15 cellular contexts compared by ENCODE assay signal in the genomic region with DNA sequence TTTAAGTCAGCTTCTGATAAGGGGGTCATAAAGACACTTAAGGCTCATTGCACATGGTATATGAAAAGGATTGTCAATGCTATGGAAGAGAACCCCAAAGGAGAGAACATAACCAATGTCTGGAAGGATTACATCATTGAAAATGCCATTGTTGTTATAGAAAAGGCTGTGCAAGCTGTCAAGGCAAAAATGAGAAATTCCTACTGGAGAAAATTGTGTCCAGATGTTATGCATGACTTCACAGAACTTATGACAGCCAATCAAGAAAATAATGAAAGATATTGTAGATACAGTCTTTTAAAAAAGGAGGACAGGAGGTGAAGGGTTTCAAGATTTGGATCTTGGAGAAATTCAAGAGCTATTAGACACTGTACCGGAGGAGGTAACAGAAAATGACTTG.
A peak's percentile ranks its signal among the peaks of the same experiment; 100 is the strongest.
DNase-seq lines count a peak whose midpoint lies in the region; ATAC-seq and TF ChIP-seq lines count a peak whose summit lies in the region.
"Had no signal": no experiment of that assay in that cellular context is flagged by ENCODE, and none has a peak within 500 bp of the region (broad histone marks: within the 10 kb centered on the region; RNA-seq: fewer than 3 reads in every experiment).

No MANE protein-coding gene starts in this region.

- POLR2A ChIA-PET in naive thymus-derived CD8-positive, alpha-beta T cell (lab: Charles Lee) = no interaction called here

- peaks cover 0 to 11% (median 9%) of the 10 kb centered on the region in 3 donors for H3K36me3 Mint-ChIP-seq in naive thymus-derived CD8-positive, alpha-beta T cell
- H3K36me3 Mint-ChIP-seq: CD8-positive, alpha-beta T cell had no signal

- H3K27me3 Mint-ChIP-seq in naive thymus-derived CD8-positive, alpha-beta T cell = no peaks in the 10 kb centered on the region

- H3K4me3 Mint-ChIP-seq in naive thymus-derived CD8-positive, alpha-beta T cell = no peak overlapping the region
- H3K4me3 Mint-ChIP-seq: CD14-positive monocyte; CD8-positive, alpha-beta T cell; HFFc6 had no signal

- peaks cover 0 to 12% (median 5%) of the 10 kb centered on the region in 9 donors for H3K9me3 Mint-ChIP-seq in naive thymus-derived CD8-positive, alpha-beta T cell
- H3K9me3 Mint-ChIP-seq: HFFc6 had no signal

- no peak overlapping the region for H3K4me3 ChIP-seq in fibroblast of mammary gland (ENCODE audit: control insufficient read depth, low read depth, low read length)
- H3K4me3 ChIP-seq: A549, GM12878, HAP-1, K562 had no signal

- peaks cover 0 to 2% (median under 1%) of the 10 kb centered on the region in 4 donors for H3K4me1 Mint-ChIP-seq in naive thymus-derived CD8-positive, alpha-beta T cell

- no peak for TF ChIP-seq CTCF in fibroblast of mammary gland (conservative IDR thresholded peaks at IDR 0.05; ENCODE audit: control insufficient read depth, insufficient read depth, low read depth, low read length)

- H3K27ac Mint-ChIP-seq in naive thymus-derived CD8-positive, alpha-beta T cell = no peak overlapping the region
- H3K27ac Mint-ChIP-seq: CD14-positive monocyte; CD8-positive, alpha-beta T cell; HFFc6 had no signal

- DNase-seq in EL = peak; percentile 26
- peak; percentile 31 for DNase-seq in HCEC 1CT
- DNase-seq in fibroblast of mammary gland (ENCODE audit: low read depth) = peak; percentile 44
- no peak for DNase-seq in NCI-H2029 (lab: John Stamatoyannopoulos, UW)
- DNase-seq in naive thymus-derived CD8-positive, alpha-beta T cell = no peak
- DNase-seq: CD8-positive, alpha-beta T cell; COR-L47; DND-41; HFFc6 had no signal

- no peak for ATAC-seq in GM18498 (IDR thresholded peaks at IDR 0.05; ENCODE audit: unreplicated experiment)
- ATAC-seq in naive thymus-derived CD8-positive, alpha-beta T cell = no peak
- ATAC-seq: A549; CD8-positive, alpha-beta T cell; GM12878; K562 had no signal

Comparison
In these comparisons a context has a peak if more than half of its experiments do, and no peak if none do; other contexts are left out.
1. DNase-seq: peak in EL (single experiment), HCEC 1CT (single experiment) and fibroblast of mammary gland (single experiment); none in NCI-H2029 (single experiment) and naive thymus-derived CD8-positive, alpha-beta T cell (0 of 10).